Comparison of ENCODE assay signal across 17 cellular contexts in genomic region chr15:38150794-38151193, GRCh38.
A peak's percentile ranks its signal among the peaks of the same experiment; 100 is the strongest.
DNase-seq lines count a peak whose midpoint lies in the region; ATAC-seq and TF ChIP-seq lines count a peak whose summit lies in the region.
"Had no signal": no experiment of that assay in that cellular context is flagged by ENCODE, and none has a peak within 500 bp of the region (broad histone marks: within the 10 kb centered on the region; RNA-seq: fewer than 3 reads in every experiment).

No MANE protein-coding gene starts in this region.

- H3K4me1 Mint-ChIP-seq in endodermal cell = no peaks in the 10 kb centered on the region
- H3K4me1 Mint-ChIP-seq: B cell had no signal

- no peaks in the 10 kb centered on the region for H3K27me3 ChIP-seq in endodermal cell (ENCODE audit: control insufficient read depth, insufficient read depth, low read length, poor library complexity, severe bottlenecking)
- H3K27me3 ChIP-seq: BLaER1 treated with 17β-estradiol and CSF1 and Interleukin-3, amounts not matched to agents 10 nM and 100 nM had no signal

- no peaks in the 10 kb centered on the region for H3K36me3 Mint-ChIP-seq in endodermal cell (ENCODE audit: low read depth)
- H3K36me3 Mint-ChIP-seq: CD8-positive, alpha-beta T cell had no signal

- no peak overlapping the region for H3K4me3 Mint-ChIP-seq in endodermal cell
- H3K4me3 Mint-ChIP-seq: B cell; CD4-positive, alpha-beta T cell; CD8-positive, alpha-beta T cell had no signal

- H3K36me3 ChIP-seq in endodermal cell (ENCODE audit: control insufficient read depth, insufficient read depth, low read length) = no peaks in the 10 kb centered on the region
- H3K36me3 ChIP-seq: BLaER1 treated with 17β-estradiol and CSF1 and Interleukin-3, amounts not matched to agents 10 nM and 100 nM had no signal

- 100% methylated on average over 1 of the region's 2 CpGs for WGBS in endodermal cell (ENCODE audit: insufficient coverage in 1 of 2, insufficient read length in 1 of 2), 2 experiments

- H3K27ac Mint-ChIP-seq in endodermal cell = no peak overlapping the region
- H3K27ac Mint-ChIP-seq: B cell; CD4-positive, alpha-beta T cell; CD8-positive, alpha-beta T cell had no signal

- ATAC-seq in HG03565 (IDR thresholded peaks at IDR 0.05; ENCODE audit: unreplicated experiment) = no peak
- ATAC-seq: A549; CD8-positive, alpha-beta T cell had no signal

- no peak overlapping the region for H3K9ac ChIP-seq in endodermal cell (ENCODE audit: extremely low read depth, low read length, poor library complexity, severe bottlenecking)
- H3K9ac ChIP-seq: BLaER1 treated with 17β-estradiol and CSF1 and Interleukin-3, amounts not matched to agents 10 nM and 100 nM had no signal

- peak; percentile 4 for DNase-seq in DMS53 (lab: John Stamatoyannopoulos, UW)
- no peak for DNase-seq in DMS53 treated with DMSO at 0.1 percent for 48 hours (lab: John Stamatoyannopoulos, UW; ENCODE audit: unreplicated experiment)
- DNase-seq in endodermal cell = no peak
- DNase-seq in stimulated activated CD4-positive, alpha-beta T cell treated with anti-CD3 and anti-CD28 coated beads, Interleukin-4, amount 100 ng/mL, for 1 hour = no peak
- DNase-seq: AML-193; Caco-2; Calu3; CD4-positive, alpha-beta T cell; CD8-positive, alpha-beta T cell; DMS79 treated with DMSO at 0.1 percent for 48 hours; GF-D8 had no signal

- peak overlapping the region; percentile 59 for H3K4me3 ChIP-seq in endodermal cell (ENCODE audit: low read length)
- H3K4me3 ChIP-seq: A549; BLaER1 treated with 17β-estradiol and CSF1 and Interleukin-3, amounts not matched to agents 10 nM and 100 nM had no signal

- H3K9me3 Mint-ChIP-seq in endodermal cell = peaks cover 21% of the 10 kb centered on the region

- H3K9me3 ChIP-seq in endodermal cell (ENCODE audit: control insufficient read depth, low read length) = peaks cover 43% of the 10 kb centered on the region

- TF ChIP-seq CTCF in endodermal cell (conservative IDR thresholded peaks at IDR 0.05) = no peak

- H3K27ac ChIP-seq in endodermal cell (ENCODE audit: low read depth, low read length) = no peak overlapping the region
- H3K27ac ChIP-seq: 22Rv1; A549; BLaER1 treated with 17β-estradiol and CSF1 and Interleukin-3, amounts not matched to agents 10 nM and 100 nM; C4-2B had no signal

- no peaks in the 10 kb centered on the region for H3K4me1 ChIP-seq in endodermal cell (ENCODE audit: control insufficient read depth, insufficient read depth, low read length)
- H3K4me1 ChIP-seq: A549, Caco-2 had no signal

- H3K27me3 Mint-ChIP-seq in endodermal cell (ENCODE audit: insufficient read depth) = no peaks in the 10 kb centered on the region
